ENCODE assay signal across 16 cellular contexts in genomic region chr5:134171972-134172371, GRCh38. TPM values are rescaled to one million over a fixed set of nuclear protein-coding genes. Genes with fewer than 3 reads are reported as not detected.
DNase-seq lines count a peak whose midpoint lies in the region; ATAC-seq, FAIRE-seq and TF ChIP-seq lines count a peak whose summit lies in the region.
"Had no signal": no experiment of that assay in that cellular context is flagged by ENCODE, and none has a peak within 500 bp of the region (broad histone marks: within the 10 kb centered on the region; RNA-seq: fewer than 3 reads in every experiment).

No MANE protein-coding gene starts in this region.

- intact Hi-C loops in A673 (cut with micrococcal nuclease; ENCODE audit: unreplicated experiment) = no loop called here
- intact Hi-C loops in left ventricle myocardium inferior (cut with micrococcal nuclease) = no loop called here

- H3K4me1 ChIP-seq in A673 (ENCODE audit: insufficient read depth, low read length, poor library complexity, severe bottlenecking) (peaks cover 20% of the 10 kb centered on the region), mucosa of rectum (ENCODE audit: control insufficient read depth in 2 of 2, insufficient read depth in 2 of 2, low read length in 2 of 2) (peaks cover 19 to 25% of the 10 kb centered on the region in 2 donors), left ventricle myocardium inferior (peaks cover 77% of the 10 kb centered on the region)

- CTCF ChIA-PET in A673 (lab: Charles Lee) = no interaction called here

- in situ Hi-C loops in T47D (cut with HindIII; ENCODE audit: low pct_unique_long_range_greater_than_20kb, low sequenced_read_pairs) = no loop called here

- TF ChIP-seq CTCF in A673 (conservative IDR thresholded peaks at IDR 0.05; ENCODE audit: low read depth, low read length) (peak; percentile 63), D721Med (IDR thresholded peaks at IDR 0.05; ENCODE audit: insufficient read depth, missing control alignments) (peak; percentile 4), left ventricle myocardium inferior (IDR thresholded peaks at IDR 0.05; ENCODE audit: borderline replicate concordance) (no peak)

- ATAC-seq in GM18498 (IDR thresholded peaks at IDR 0.05; ENCODE audit: unreplicated experiment) = no peak
- ATAC-seq: stimulated activated naive CD8-positive, alpha-beta T cell treated with anti-CD3 and anti-CD28 coated beads, Interleukin-15, Interleukin-2, amounts not matched to agents 100 U/mL and 50 U/mL, for 24 hours; upper lobe of right lung had no signal

- H3K36me3 ChIP-seq in A673 (ENCODE audit: insufficient read depth, low read length, poor library complexity, severe bottlenecking) (peaks cover 60% of the 10 kb centered on the region), mucosa of rectum (ENCODE audit: control insufficient read depth in 2 of 2, insufficient read depth in 2 of 2, low read length in 2 of 2) (peaks cover 35 to 36% of the 10 kb centered on the region in 2 donors), left ventricle myocardium inferior (peaks cover 58% of the 10 kb centered on the region)

- BruUV-seq in A673 (replicated peaks; lab: Mats Ljungman, UMichigan) = no TSS peak

- DNase-seq in A673 (ENCODE audit: low spot score) (peak; percentile 82), D721Med (ENCODE audit: insufficient read length, low spot score) (no peak), T47D (ENCODE audit: low read depth in 1 of 2, low spot score in 1 of 2) (peak; percentile 9 to 65), kidney glomerular epithelial cell (lab: John Stamatoyannopoulos, UW) (no peak), left ventricle myocardium inferior (no peak)
- DNase-seq: AML-193; dorsolateral prefrontal cortex; NCI-H510A treated with DMSO at 0.1 percent for 48 hours; nephron progenitor cell; stimulated activated naive CD8-positive, alpha-beta T cell treated with anti-CD3 and anti-CD28 coated beads, Interleukin-15, Interleukin-2, amounts not matched to agents 100 U/mL and 50 U/mL, for 24 hours; upper lobe of right lung had no signal

- no peak for FAIRE-seq in D721Med (lab: Jason Lieb, UNC)

- no peak overlapping the region for H3K4me3 ChIP-seq in A673 (ENCODE audit: low read depth, low read length, poor library complexity, severe bottlenecking)
- no peak overlapping the region for H3K4me3 ChIP-seq in mucosa of rectum (ENCODE audit: low read length in 2 of 2)
- H3K4me3 ChIP-seq in left ventricle myocardium inferior = no peak overlapping the region
- H3K4me3 ChIP-seq: dorsolateral prefrontal cortex, HAP-1, SK-N-MC, upper lobe of right lung had no signal

- H3K27me3 ChIP-seq in A673 (replicated peaks; ENCODE audit: insufficient read depth, low read depth, low read length, poor library complexity) = no peaks in the 10 kb centered on the region
- H3K27me3 ChIP-seq in mucosa of rectum (ENCODE audit: control insufficient read depth in 2 of 2, insufficient read depth in 2 of 2, low read length in 2 of 2) = no peaks in the 10 kb centered on the region
- no peaks in the 10 kb centered on the region for H3K27me3 ChIP-seq in left ventricle myocardium inferior (ENCODE audit: low read depth)
- H3K27me3 ChIP-seq: dorsolateral prefrontal cortex, upper lobe of right lung had no signal

- H3K9ac ChIP-seq in mucosa of rectum (ENCODE audit: low read depth in 1 of 2, low read length in 2 of 2) = peak overlapping the region in 1 of 2 donors; percentile 38
- H3K9ac ChIP-seq: KMS-11 had no signal

- H3K27ac ChIP-seq in A673 (ENCODE audit: low read depth, low read length, poor library complexity, severe bottlenecking) (no peak overlapping the region), mucosa of rectum (ENCODE audit: low read depth in 2 of 2, low read length in 2 of 2) (peak overlapping the region; percentile 45 to 75), left ventricle myocardium inferior (replicated peaks) (no peak overlapping the region)
- H3K27ac ChIP-seq: dorsolateral prefrontal cortex, KMS-11, SK-N-MC, upper lobe of right lung had no signal

- H3K9me3 ChIP-seq in A673 (ENCODE audit: low read depth, low read length, poor library complexity, severe bottlenecking) = no peaks in the 10 kb centered on the region
- H3K9me3 ChIP-seq in mucosa of rectum (ENCODE audit: control insufficient read depth in 2 of 2, low read length in 2 of 2) = no peaks in the 10 kb centered on the region
- H3K9me3 ChIP-seq in left ventricle myocardium inferior (replicated peaks) = no peaks in the 10 kb centered on the region
- H3K9me3 ChIP-seq: HAP-1, upper lobe of right lung had no signal

- POLR2A ChIA-PET in A673 (lab: Charles Lee; ENCODE audit: low non-redundant PET) = interaction anchor here (0.6 kb wide), 1 partner anchor 1962 kb away, joined by 4 read pairs; no protein-coding TSS in a partner anchor

RNA-seq across cellular contexts. Expression of gene SKP1, which starts 4.8 kb away (rescaled TPM):
- 409 and 465 TPM in 2 replicates for total RNA-seq in A673 (2021)
- total RNA-seq in left ventricle myocardium inferior = 506 TPM

RNA-seq across cellular contexts. Expression of gene PPP2CA, which starts 53.9 kb away (rescaled TPM):
- total RNA-seq in A673 (2021) (227 and 233 TPM in 2 replicates), left ventricle myocardium inferior (163 TPM)

RNA-seq across cellular contexts. Expression of gene TCF7, which starts 57.5 kb away (rescaled TPM):
- total RNA-seq in A673 (2021) (2.4 and 3.3 TPM in 2 replicates), left ventricle myocardium inferior (3.0 TPM)

Comparison
In these comparisons a context has a peak if more than half of its experiments do, and no peak if none do; other contexts are left out.
1. DNase-seq: peak in A673 (single experiment) and T47D (2 of 2); none in D721Med (single experiment), kidney glomerular epithelial cell (single experiment) and left ventricle myocardium inferior (single experiment).
2. H3K27ac ChIP-seq: peak in mucosa of rectum (2 of 2); none in A673 (single experiment) and left ventricle myocardium inferior (single experiment).